9 cellular contexts compared by ENCODE assay signal in genomic region chr2:153287109-153287801, GRCh38.
DNase-seq lines count a peak whose midpoint lies in the region; ATAC-seq, FAIRE-seq and TF ChIP-seq lines count a peak whose summit lies in the region.
"Had no signal": no experiment of that assay in that cellular context is flagged by ENCODE, and none has a peak within 500 bp of the region (broad histone marks: within the 10 kb centered on the region; RNA-seq: fewer than 3 reads in every experiment).

No MANE protein-coding gene starts in this region.

- no peak overlapping the region for H2AFZ ChIP-seq in GM12878 (ENCODE audit: control insufficient read depth, low read depth, low read length)
- peak overlapping the region; percentile 52 for H2AFZ ChIP-seq in smooth muscle cell (ENCODE audit: low read depth)

- TF ChIP-seq RAD21 in Ishikawa (IDR thresholded peaks at IDR 0.05; ENCODE audit: low read depth) (peak; percentile 14; the same call in 1 of the 2 replicates), GM12878 (IDR thresholded peaks at IDR 0.05; ENCODE audit: insufficient read depth, low read depth, low read length) (0 out of 2 replicates have a peak, but pooled peaks have one; percentile 17)

- H3K27me3 ChIP-seq in GM12878 (replicated peaks in 1 of 2; ENCODE audit: control insufficient read depth in 2 of 2, insufficient read depth in 2 of 2, low read length in 1 of 2) = no peaks in the 10 kb centered on the region
- no peaks in the 10 kb centered on the region for H3K27me3 ChIP-seq in smooth muscle cell (ENCODE audit: low read depth)
- no peaks in the 10 kb centered on the region for H3K27me3 ChIP-seq in pancreas

- BruUV-seq in GM12878 (replicated peaks; lab: Mats Ljungman, UMichigan) = no TSS peak

- peak; percentile 61 for ATAC-seq in GM12878
- ATAC-seq in pancreas = no peak
- ATAC-seq in left ventricle myocardium superior = no peak
- no peak for ATAC-seq in left lobe of liver

- peaks cover 9% of the 10 kb centered on the region for H3K9me3 Mint-ChIP-seq in activated CD4-positive, alpha-beta memory T cell treated with anti-CD3 and anti-CD28 coated beads for 36 hours
- H3K9me3 Mint-ChIP-seq in activated CD4-positive, alpha-beta memory T cell treated with anti-CD3 and anti-CD28 coated beads, Interleukin-2, amount 10 ng/mL, durations not matched to agents 7 days and 5 days = peaks cover 4% of the 10 kb centered on the region

- FAIRE-seq in GM12878 (lab: Jason Lieb, UNC) = no peak
- FAIRE-seq in pancreas (lab: Jason Lieb, UNC) = no peak

- H3K36me3 Mint-ChIP-seq in activated CD4-positive, alpha-beta memory T cell treated with anti-CD3 and anti-CD28 coated beads for 36 hours = no peaks in the 10 kb centered on the region
- no peaks in the 10 kb centered on the region for H3K36me3 Mint-ChIP-seq in activated CD4-positive, alpha-beta memory T cell treated with anti-CD3 and anti-CD28 coated beads, Interleukin-2, amount 10 ng/mL, durations not matched to agents 7 days and 5 days (ENCODE audit: low read depth)

- H3K4me2 ChIP-seq in GM12878 (ENCODE audit: control insufficient read depth, insufficient read depth) (0 out of 2 replicates have a peak overlapping the region, but pooled peaks have one; percentile 41), smooth muscle cell (peak overlapping the region; percentile 84)

- TF ChIP-seq POLR2A in GM12878 (IDR thresholded peaks at IDR 0.05; ENCODE audit: low read depth, low read length) = no peak

- no peaks in the 10 kb centered on the region for H3F3A ChIP-seq in smooth muscle cell (ENCODE audit: low read depth)

- H3K9ac ChIP-seq in GM12878 (ENCODE audit: control insufficient read depth, insufficient read depth, low read length) = no peak overlapping the region
- H3K9ac ChIP-seq in smooth muscle cell (ENCODE audit: low read depth) = no peak overlapping the region

- no peak overlapping the region for H3K27ac Mint-ChIP-seq in activated CD4-positive, alpha-beta memory T cell treated with anti-CD3 and anti-CD28 coated beads for 36 hours
- H3K27ac Mint-ChIP-seq in activated CD4-positive, alpha-beta memory T cell treated with anti-CD3 and anti-CD28 coated beads, Interleukin-2, amount 10 ng/mL, durations not matched to agents 7 days and 5 days = no peak overlapping the region

- H3K79me2 ChIP-seq in GM12878 (ENCODE audit: control insufficient read depth, insufficient read depth, low read length) (no peaks in the 10 kb centered on the region), smooth muscle cell (ENCODE audit: low read depth) (no peaks in the 10 kb centered on the region)

- H3K4me3 ChIP-seq in GM12878 = no peak overlapping the region
- peak overlapping the region; percentile 45 for H3K4me3 ChIP-seq in smooth muscle cell
- no peak overlapping the region for H3K4me3 ChIP-seq in pancreas

- no peak overlapping the region for H3K27ac ChIP-seq in GM12878 (ENCODE audit: control insufficient read depth, insufficient read depth)
- H3K27ac ChIP-seq in smooth muscle cell (ENCODE audit: low read depth) = no peak overlapping the region
- no peak overlapping the region for H3K27ac ChIP-seq in pancreas

- CTCF ChIA-PET in activated CD4-positive, alpha-beta memory T cell treated with anti-CD3 and anti-CD28 coated beads for 36 hours (lab: Charles Lee) = interaction anchor here (0.8 kb wide), 1 partner anchor 45 kb away, joined by 3 read pairs; no protein-coding TSS in a partner anchor
- CTCF ChIA-PET in activated CD4-positive, alpha-beta memory T cell treated with anti-CD3 and anti-CD28 coated beads, Interleukin-2, amount 10 ng/mL, durations not matched to agents 7 days and 5 days (lab: Charles Lee) = no interaction called here
- CTCF ChIA-PET in GM12878 (lab: Yijun Ruan, JAX) = interaction anchor here (1.2 to 1.5 kb wide), 2 partner anchors 11 to 359 kb away, joined by 3 read pairs; no protein-coding TSS in a partner anchor

- no peaks in the 10 kb centered on the region for H3K36me3 ChIP-seq in GM12878 (ENCODE audit: control insufficient read depth in 2 of 2, insufficient read depth in 2 of 2, low read length in 1 of 2)
- H3K36me3 ChIP-seq in smooth muscle cell (ENCODE audit: low read depth) = no peaks in the 10 kb centered on the region
- no peaks in the 10 kb centered on the region for H3K36me3 ChIP-seq in pancreas

- RAD21 ChIA-PET in GM12878 (lab: Charles Lee; ENCODE audit: unreplicated experiment) = no interaction called here

- TF ChIP-seq EP300 in Ishikawa (IDR thresholded peaks at IDR 0.05; ENCODE audit: borderline replicate concordance) = no peak
- no peak for TF ChIP-seq EP300 in GM12878 (IDR thresholded peaks at IDR 0.05; ENCODE audit: borderline replicate concordance in 1 of 2, control insufficient read depth in 1 of 2, low read depth in 2 of 2, low read length in 2 of 2)

- peak; percentile 11 for DNase-seq in activated CD4-positive, alpha-beta memory T cell treated with anti-CD3 and anti-CD28 coated beads for 36 hours
- DNase-seq in activated CD4-positive, alpha-beta memory T cell treated with anti-CD3 and anti-CD28 coated beads, Interleukin-2, amount 10 ng/mL, durations not matched to agents 7 days and 5 days = no peak
- no peak for DNase-seq in GM12878 (ENCODE audit: low read depth, low spot score)
- no peak for DNase-seq in smooth muscle cell (lab: John Stamatoyannopoulos, UW; ENCODE audit: unreplicated experiment)
- DNase-seq in pancreas = no peak
- DNase-seq in left ventricle myocardium superior = no peak
- no peak for DNase-seq in left lobe of liver (ENCODE audit: low spot score)
- DNase-seq: NCI-H2029 treated with DMSO at 0.1 percent for 48 hours had no signal

- H4K20me1 ChIP-seq in GM12878 (ENCODE audit: control insufficient read depth, insufficient read depth) (no peaks in the 10 kb centered on the region), smooth muscle cell (ENCODE audit: low read depth) (no peaks in the 10 kb centered on the region)

- POLR2A ChIA-PET in activated CD4-positive, alpha-beta memory T cell treated with anti-CD3 and anti-CD28 coated beads for 36 hours (lab: Charles Lee) = no interaction called here
- POLR2A ChIA-PET in activated CD4-positive, alpha-beta memory T cell treated with anti-CD3 and anti-CD28 coated beads, Interleukin-2, amount 10 ng/mL, durations not matched to agents 7 days and 5 days (lab: Charles Lee) = no interaction called here
- POLR2A ChIA-PET in GM12878 (lab: Charles Lee) = no interaction called here

- TF ChIP-seq CTCF in GM12878 (IDR thresholded peaks at IDR 0.05 in 2 of 3, conservative IDR thresholded peaks at IDR 0.05 in 1 of 3; ENCODE audit: control insufficient read depth in 2 of 3, extremely low read depth in 1 of 3, insufficient read depth in 1 of 3, low read depth in 3 of 3, low read length in 3 of 3) (peak; percentile 19 to 38 (median 37); a peak in 3 of 6 replicates), smooth muscle cell (IDR thresholded peaks at IDR 0.05; ENCODE audit: borderline replicate concordance, insufficient read depth, poor library complexity, severe bottlenecking) (peak; percentile 49), pancreas (IDR thresholded peaks at IDR 0.05) (peak in 1 of 4 donors; percentile 14)

- H3K4me1 ChIP-seq in GM12878 (ENCODE audit: control insufficient read depth, insufficient read depth, low read length) = no peaks in the 10 kb centered on the region
- no peaks in the 10 kb centered on the region for H3K4me1 ChIP-seq in smooth muscle cell (ENCODE audit: low read depth)
- H3K4me1 ChIP-seq in pancreas = no peaks in the 10 kb centered on the region

- no peak overlapping the region for H3K4me3 Mint-ChIP-seq in activated CD4-positive, alpha-beta memory T cell treated with anti-CD3 and anti-CD28 coated beads for 36 hours
- H3K4me3 Mint-ChIP-seq in activated CD4-positive, alpha-beta memory T cell treated with anti-CD3 and anti-CD28 coated beads, Interleukin-2, amount 10 ng/mL, durations not matched to agents 7 days and 5 days = no peak overlapping the region

- 31% methylated on average over 24 of the region's 24 CpGs for WGBS in GM12878 (ENCODE audit: insufficient coverage, insufficient replicate concordance, low lambda C conversion rate, missing lambda C conversion rate)
- WGBS in smooth muscle cell (ENCODE audit: low lambda C conversion rate) = 32% methylated on average over 24 of the region's 24 CpGs
- 34 to 37% methylated on average over 24 of the region's 24 CpGs for WGBS in pancreas, 2 donors

- H3K9me3 ChIP-seq in GM12878 (replicated peaks; ENCODE audit: control insufficient read depth, insufficient read depth, low read length) (no peaks in the 10 kb centered on the region), smooth muscle cell (replicated peaks; ENCODE audit: low read depth) (no peaks in the 10 kb centered on the region), pancreas (no peaks in the 10 kb centered on the region)

- intact Hi-C loops in activated CD4-positive, alpha-beta memory T cell treated with anti-CD3 and anti-CD28 coated beads for 36 hours (cut with micrococcal nuclease) = no loop called here
- intact Hi-C loops in GM12878 (cut with micrococcal nuclease; ENCODE audit: unreplicated experiment) = loop anchor here (2.0 kb wide), 1 partner anchor 124 kb away; no protein-coding TSS in a partner anchor
- intact Hi-C loops in pancreas (cut with DNase I) = no loop called here
- intact Hi-C loops in left ventricle myocardium superior (cut with micrococcal nuclease) = no loop called here

- peaks cover 7% of the 10 kb centered on the region for H3K27me3 Mint-ChIP-seq in activated CD4-positive, alpha-beta memory T cell treated with anti-CD3 and anti-CD28 coated beads for 36 hours
- H3K27me3 Mint-ChIP-seq in activated CD4-positive, alpha-beta memory T cell treated with anti-CD3 and anti-CD28 coated beads, Interleukin-2, amount 10 ng/mL, durations not matched to agents 7 days and 5 days = no peaks in the 10 kb centered on the region

- H3K4me1 Mint-ChIP-seq in activated CD4-positive, alpha-beta memory T cell treated with anti-CD3 and anti-CD28 coated beads for 36 hours (ENCODE audit: low read depth) = no peaks in the 10 kb centered on the region
- no peaks in the 10 kb centered on the region for H3K4me1 Mint-ChIP-seq in activated CD4-positive, alpha-beta memory T cell treated with anti-CD3 and anti-CD28 coated beads, Interleukin-2, amount 10 ng/mL, durations not matched to agents 7 days and 5 days

- in situ Hi-C loops in GM12878 (cut with MboI) = no loop called here

- SMC1A ChIA-PET in GM12878 (lab: Charles Lee; ENCODE audit: uncharacterized antibody, unreplicated experiment) = no interaction called here
